In the genomic region with DNA sequence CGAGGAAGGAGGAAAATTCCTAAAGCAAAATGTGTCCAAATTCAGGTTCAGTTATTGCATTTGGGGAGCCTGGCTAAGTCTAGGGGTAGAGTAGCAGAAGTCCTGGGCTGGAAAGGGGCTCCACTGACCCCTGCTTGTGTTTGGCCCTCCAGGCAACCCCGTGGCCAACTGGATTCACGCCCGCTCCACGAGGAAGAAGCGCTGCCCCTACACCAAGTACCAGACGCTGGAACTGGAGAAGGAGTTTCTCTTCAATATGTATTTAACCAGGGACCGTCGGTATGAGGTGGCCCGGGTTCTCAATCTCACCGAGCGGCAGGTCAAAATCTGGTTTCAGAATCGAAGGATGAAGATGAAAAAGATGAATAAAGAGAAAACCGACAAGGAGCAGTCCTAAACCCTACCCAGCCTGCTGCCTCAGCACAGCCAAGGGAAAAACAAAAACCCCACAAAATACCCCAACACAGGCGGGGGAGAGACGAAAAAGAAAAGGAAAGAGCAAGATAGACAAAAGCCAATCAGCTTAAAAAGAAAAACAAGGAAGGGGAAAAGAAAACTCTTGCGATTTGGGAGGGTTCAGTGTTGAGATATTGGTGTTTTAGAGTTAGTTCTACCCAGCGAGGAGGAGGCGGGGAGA, we compare ENCODE assay signal across 27 cellular contexts. TPM values are rescaled to one million over a fixed set of nuclear protein-coding genes. Genes with fewer than 3 reads are reported as not detected.
DNase-seq lines count a peak whose midpoint lies in the region; ATAC-seq and TF ChIP-seq lines count a peak whose summit lies in the region.
"Had no signal": no experiment of that assay in that cellular context is flagged by ENCODE, and none has a peak within 500 bp of the region (broad histone marks: within the 10 kb centered on the region; RNA-seq: fewer than 3 reads in every experiment).

No MANE protein-coding gene starts in this region.

- TF ChIP-seq EP300 in tibial nerve (IDR thresholded peaks at IDR 0.05), result no peak

- TF ChIP-seq CTCF in endothelial cell (IDR thresholded peaks at IDR 0.05; ENCODE audit: unreplicated experiment) (no peak), psoas muscle (IDR thresholded peaks at IDR 0.05) (no peak), tibial nerve (IDR thresholded peaks at IDR 0.05) (no peak), OCI-LY7 (conservative IDR thresholded peaks at IDR 0.05; ENCODE audit: low read length) (no peak)

- TF ChIP-seq POLR2A in tibial nerve (IDR thresholded peaks at IDR 0.05), result no peak

- peak overlapping the region; percentile 95 for H3K27ac ChIP-seq in psoas muscle
- peak overlapping the region; percentile 31 to 99 (median 92) for H3K27ac ChIP-seq in tibial nerve
- no peak overlapping the region for H3K27ac ChIP-seq in OCI-LY7 (ENCODE audit: low read depth, low read length, poor library complexity, severe bottlenecking)
- H3K27ac ChIP-seq: lower lobe of right lung, neutrophil, prostate gland, thoracic aorta had no signal

- WGBS in psoas muscle, 3 donors, result 24 to 42% (median 35%) methylated on average over 19 of the region's 19 CpGs
- WGBS in tibial nerve, 2 donors, result 42 to 59% methylated on average over 19 of the region's 19 CpGs

- no peak overlapping the region for H3K4me3 Mint-ChIP-seq in endothelial cell (ENCODE audit: unreplicated experiment)
- H3K4me3 Mint-ChIP-seq: activated CD4-positive, alpha-beta memory T cell treated with anti-CD3 and anti-CD28 coated beads for 36 hours; stimulated activated memory B cell treated with anti-CD40 and anti-IgM and Interleukin-4, amounts not matched to agents 10 μg/mL and 1 μg/mL and 100 μg/mL, for 72 hours had no signal

- H3K4me3 ChIP-seq in psoas muscle (peak overlapping the region; percentile 78), tibial nerve (peak overlapping the region in 1 of 4 donors; percentile 64), OCI-LY7 (ENCODE audit: low read depth, low read length, poor library complexity, severe bottlenecking) (no peak overlapping the region)
- H3K4me3 ChIP-seq: lower lobe of right lung, prostate gland, thoracic aorta had no signal

- no peak overlapping the region for H3K4me2 ChIP-seq in OCI-LY7 (ENCODE audit: low read length)

- H3K27me3 ChIP-seq in psoas muscle (ENCODE audit: insufficient read depth in 3 of 3, low read length in 2 of 3) (no peaks in the 10 kb centered on the region), tibial nerve (peaks cover 0 to 54% of the 10 kb centered on the region in 2 donors)

- peaks cover 15% of the 10 kb centered on the region for H3K4me1 Mint-ChIP-seq in endothelial cell (ENCODE audit: unreplicated experiment)

- H3K4me1 ChIP-seq in psoas muscle (peaks cover 25% of the 10 kb centered on the region), tibial nerve (peaks cover 0 to 91% (median 9%) of the 10 kb centered on the region in 4 donors), OCI-LY7 (ENCODE audit: insufficient read depth, low read length, poor library complexity, severe bottlenecking) (peaks cover 25% of the 10 kb centered on the region)
- H3K4me1 ChIP-seq: prostate gland had no signal

- no peaks in the 10 kb centered on the region for H3K9me2 ChIP-seq in OCI-LY7 (ENCODE audit: insufficient read depth, low read length)

- H2AFZ ChIP-seq in OCI-LY7 (ENCODE audit: low read length), result no peak overlapping the region

- H3K36me3 ChIP-seq in psoas muscle (ENCODE audit: insufficient read depth in 1 of 2, low read depth in 1 of 2) (no peaks in the 10 kb centered on the region), tibial nerve (peaks cover 0 to 4% (median 0%) of the 10 kb centered on the region in 3 donors), OCI-LY7 (ENCODE audit: insufficient read depth, low read length) (no peaks in the 10 kb centered on the region)
- H3K36me3 ChIP-seq: lower lobe of right lung, neutrophil, prostate gland, thoracic aorta had no signal

- no peaks in the 10 kb centered on the region for H3K36me3 Mint-ChIP-seq in endothelial cell (ENCODE audit: low read depth, unreplicated experiment)
- H3K36me3 Mint-ChIP-seq: activated CD4-positive, alpha-beta memory T cell treated with anti-CD3 and anti-CD28 coated beads for 36 hours; stimulated activated memory B cell treated with anti-CD40 and anti-IgM and Interleukin-4, amounts not matched to agents 10 μg/mL and 1 μg/mL and 100 μg/mL, for 72 hours had no signal

- peaks cover 38% of the 10 kb centered on the region for H3K27me3 Mint-ChIP-seq in endothelial cell (ENCODE audit: unreplicated experiment)

- CTCF ChIA-PET in OCI-LY7 (lab: Charles Lee; ENCODE audit: unreplicated experiment), result no interaction called here

- no peaks in the 10 kb centered on the region for H3K79me2 ChIP-seq in OCI-LY7 (ENCODE audit: insufficient read depth, low read depth, low read length)

- peak overlapping the region; percentile 3 for H3K27ac Mint-ChIP-seq in endothelial cell (ENCODE audit: unreplicated experiment)
- H3K27ac Mint-ChIP-seq: activated CD4-positive, alpha-beta memory T cell treated with anti-CD3 and anti-CD28 coated beads for 36 hours; stimulated activated memory B cell treated with anti-CD40 and anti-IgM and Interleukin-4, amounts not matched to agents 10 μg/mL and 1 μg/mL and 100 μg/mL, for 72 hours had no signal

- no TSS peak for BruUV-seq in OCI-LY7 (replicated peaks; lab: Mats Ljungman, UMichigan)

- intact Hi-C loops in Right ventricle myocardium inferior (cut with DNase I), result loop anchor here (10.0 kb wide), 1 partner anchor 362 kb away; a partner anchor contains a TSS
- intact Hi-C loops in cardiac septum (cut with DNase I), result no loop called here
- intact Hi-C loops in psoas muscle (cut with DNase I), result loop anchor here in 1 of 2 donors (5.0 kb wide), 1 partner anchor 275 kb away; no protein-coding TSS in a partner anchor
- intact Hi-C loops in OCI-LY7 (cut with micrococcal nuclease; ENCODE audit: unreplicated experiment), result no loop called here

- no peak for ATAC-seq in Right ventricle myocardium inferior
- no peak for ATAC-seq in psoas muscle
- ATAC-seq: activated CD4-positive, CD25-positive, alpha-beta regulatory T cell treated with anti-CD3 and anti-CD28 coated beads, Interleukin-2, amount 50 U/mL, for 24 hours; lower lobe of right lung; stimulated activated memory B cell treated with anti-CD40 and anti-IgM and Interleukin-4, amounts not matched to agents 10 μg/mL and 1 μg/mL and 100 μg/mL, for 72 hours had no signal

- DNase-seq in Right ventricle myocardium inferior (ENCODE audit: missing footprints), result peak; percentile 11
- DNase-seq in cardiac septum (ENCODE audit: low spot score), result no peak
- DNase-seq in endothelial cell (ENCODE audit: low spot score), result no peak
- DNase-seq in psoas muscle, result peak in 1 of 2 donors; percentile 71
- no peak for DNase-seq in tibial nerve (ENCODE audit: low spot score in 2 of 2)
- DNase-seq in DMS53 (lab: John Stamatoyannopoulos, UW), result no peak
- no peak for DNase-seq in OCI-LY7 (ENCODE audit: low spot score)
- DNase-seq in AG08396 (ENCODE audit: low spot score), result no peak
- DNase-seq: activated CD4-positive, alpha-beta memory T cell treated with anti-CD3 and anti-CD28 coated beads for 36 hours; activated T-cell treated with anti-CD3 and anti-CD28 coated beads for 4 hours; amygdala; Calu3; caudate nucleus; lower lobe of right lung; NCI-H1105 treated with DMSO at 0.1 percent for 48 hours; NCI-H2081; OCI-M1; SHP77; stimulated activated CD4-positive, alpha-beta T cell treated with anti-CD3 and anti-CD28 coated beads, Interleukin-2, amount 100 ng/mL, for 48 hours; SW 1271 had no signal

- H3K9me3 ChIP-seq in psoas muscle, result no peaks in the 10 kb centered on the region
- H3K9me3 ChIP-seq in tibial nerve, result no peaks in the 10 kb centered on the region
- H3K9me3 ChIP-seq in OCI-LY7 (ENCODE audit: low read length), result no peaks in the 10 kb centered on the region
- H3K9me3 ChIP-seq: lower lobe of right lung, neutrophil, prostate gland, thoracic aorta had no signal

- H3K9me3 Mint-ChIP-seq in endothelial cell (ENCODE audit: unreplicated experiment), result no peaks in the 10 kb centered on the region
- H3K9me3 Mint-ChIP-seq: activated CD4-positive, alpha-beta memory T cell treated with anti-CD3 and anti-CD28 coated beads for 36 hours; stimulated activated memory B cell treated with anti-CD40 and anti-IgM and Interleukin-4, amounts not matched to agents 10 μg/mL and 1 μg/mL and 100 μg/mL, for 72 hours had no signal

- POLR2A ChIA-PET in OCI-LY7 (lab: Charles Lee), result no interaction called here

- H4K20me1 ChIP-seq in OCI-LY7 (ENCODE audit: insufficient read depth, low read length), result no peaks in the 10 kb centered on the region; the same call in 1 of the 2 replicates

RNA-seq across cellular contexts. Expression of a gene that starts 2.4 kb away (rescaled TPM):
- total RNA-seq in Right ventricle myocardium inferior (not detected), cardiac septum (not detected), endothelial cell (ENCODE audit: unreplicated experiment) (0.28 TPM), psoas muscle (10 to 100 TPM in 2 of 4 donors, 1 to 10 TPM in 2; 6.4 to 14.6 (median 9.2) TPM), tibial nerve (10 to 100 TPM in 1 of 4 donors, 1 to 10 TPM in 3; 4.4 to 10.5 (median 7.9) TPM), OCI-LY7 (2022) (0.42 and 0.57 TPM in 2 replicates)
- 10 to 100 TPM in 2 of 3 donors, 1 to 10 TPM in 1; 8.8 to 31.1 (median 16.4) TPM for polyA plus RNA-seq in psoas muscle
- total RNA-seq in OCI-LY7 (2014; rRNA removed; shearing (Covaris generic)), result not detected in 2 replicates
- total RNA-seq: activated CD4-positive, alpha-beta memory T cell treated with anti-CD3 and anti-CD28 coated beads for 36 hours; fibroblast of lung; lower lobe of right lung; thoracic aorta had no signal
- polyA plus RNA-seq: CD14-positive monocyte had no signal

RNA-seq across cellular contexts. Expression of a gene that starts 6.4 kb away (rescaled TPM):
- total RNA-seq in Right ventricle myocardium inferior (not detected), cardiac septum (not detected), endothelial cell (ENCODE audit: unreplicated experiment) (not detected), psoas muscle (10 to 100 TPM in 1 of 4 donors, 1 to 10 TPM in 3; 6.7 to 10.2 (median 9.0) TPM), tibial nerve (1 to 10 TPM in 3 of 4 donors, under 1 TPM in 1; 0.98 to 2.3 (median 2.0) TPM), OCI-LY7 (2022) (not detected in 2 replicates)
- 1 to 10 TPM; 1.6 to 8.8 (median 3.3) TPM for polyA plus RNA-seq in psoas muscle
- total RNA-seq in OCI-LY7 (2014; rRNA removed; shearing (Covaris generic)), result not detected in 2 replicates
- total RNA-seq: activated CD4-positive, alpha-beta memory T cell treated with anti-CD3 and anti-CD28 coated beads for 36 hours; fibroblast of lung; lower lobe of right lung; thoracic aorta had no signal
- polyA plus RNA-seq: CD14-positive monocyte had no signal

RNA-seq across cellular contexts. Expression of a gene that starts 17.4 kb away (rescaled TPM):
- total RNA-seq in Right ventricle myocardium inferior (not detected), cardiac septum (not detected), endothelial cell (ENCODE audit: unreplicated experiment) (1.9 TPM), psoas muscle (10 to 100 TPM in 2 of 4 donors, 1 to 10 TPM in 2; 3.0 to 79.4 (median 34.3) TPM), tibial nerve (1 to 10 TPM; 1.7 to 6.1 (median 2.5) TPM), OCI-LY7 (2022) (0.25 TPM in 1 of 2 replicates, not detected in the other)
- polyA plus RNA-seq in psoas muscle, result 100 to 1,000 TPM in 1 of 3 donors, 10 to 100 TPM in 2; 43.4 to 129 (median 74.1) TPM
- total RNA-seq in OCI-LY7 (2014; rRNA removed; shearing (Covaris generic)), result 0.28 TPM in 1 of 2 replicates, not detected in the other
- total RNA-seq: activated CD4-positive, alpha-beta memory T cell treated with anti-CD3 and anti-CD28 coated beads for 36 hours; fibroblast of lung; lower lobe of right lung; thoracic aorta had no signal
- polyA plus RNA-seq: CD14-positive monocyte had no signal

RNA-seq across cellular contexts. Expression of a gene that starts 25.8 kb away (rescaled TPM):
- total RNA-seq in Right ventricle myocardium inferior, result 0.41 TPM
- total RNA-seq in cardiac septum, result 0.43 TPM
- total RNA-seq in endothelial cell (ENCODE audit: unreplicated experiment), result 0.21 TPM
- total RNA-seq in psoas muscle, result 10 to 100 TPM in 2 of 4 donors, 1 to 10 TPM in 2; 5.2 to 23.6 (median 12.5) TPM
- 1 to 10 TPM; 2.2 to 9.5 (median 4.7) TPM for polyA plus RNA-seq in psoas muscle
- 10 to 100 TPM in 1 of 4 donors, 1 to 10 TPM in 3; 3.6 to 17.3 (median 7.2) TPM for total RNA-seq in tibial nerve
- 0.92 and 1.6 TPM in 2 replicates for total RNA-seq in OCI-LY7 (2014; rRNA removed; shearing (Covaris generic))
- total RNA-seq in OCI-LY7 (2022), result 2.7 and 3.7 TPM in 2 replicates
- total RNA-seq: activated CD4-positive, alpha-beta memory T cell treated with anti-CD3 and anti-CD28 coated beads for 36 hours; thoracic aorta had no signal
- polyA plus RNA-seq: CD14-positive monocyte had no signal

RNA-seq across cellular contexts. Expression of a gene that starts 27.6 kb away (rescaled TPM):
- total RNA-seq in Right ventricle myocardium inferior (not detected), cardiac septum (not detected), endothelial cell (ENCODE audit: unreplicated experiment) (1.4 TPM), psoas muscle (under 1 TPM in 1 of 4 donors, not detected in 3; 0.53 TPM), tibial nerve (under 1 TPM in 3 of 4 donors, not detected in 1; 0.20 to 0.42 (median 0.30) TPM), OCI-LY7 (2022) (3.6 and 5.3 TPM in 2 replicates)
- under 1 TPM in 2 of 3 donors, not detected in 1; 0.23 to 0.25 TPM for polyA plus RNA-seq in psoas muscle
- 0.88 and 1.6 TPM in 2 replicates for total RNA-seq in OCI-LY7 (2014; rRNA removed; shearing (Covaris generic))
- total RNA-seq: activated CD4-positive, alpha-beta memory T cell treated with anti-CD3 and anti-CD28 coated beads for 36 hours; Calu3; fibroblast of lung; lower lobe of right lung; thoracic aorta had no signal
- polyA plus RNA-seq: CD14-positive monocyte, fibroblast of lung had no signal
